Comparison of ENCODE assay signal across 8 cellular contexts in genomic region chr21:36965720-36966065, GRCh38. TPM values are rescaled to one million over a fixed set of nuclear protein-coding genes. Genes with fewer than 3 reads are reported as not detected.
DNase-seq lines count a peak whose midpoint lies in the region; ATAC-seq, FAIRE-seq and TF ChIP-seq lines count a peak whose summit lies in the region.

No MANE protein-coding gene starts in this region.

- peaks cover 8% of the 10 kb centered on the region for H3K27me3 Mint-ChIP-seq in dendritic cell treated with granulocyte-macrophage colony-stimulating factor and Interleukin-4, amounts not matched to agents 40 ng/mL and 50 ng/mL, for 4 days
- H3K27me3 Mint-ChIP-seq in naive B cell: no peaks in the 10 kb centered on the region

- no peaks in the 10 kb centered on the region for H3K36me3 ChIP-seq in BE2C
- 0 out of 2 replicates have a peak, but pooled peaks cover 2% of the 10 kb centered on the region for H3K36me3 ChIP-seq in Karpas-422 (ENCODE audit: insufficient read depth, low read length)

- FAIRE-seq in HTR-8/SVneo (lab: Jason Lieb, UNC): no peak

- H2AFZ ChIP-seq in Karpas-422 (ENCODE audit: low read length): no peak overlapping the region

- peak overlapping the region; percentile 67 for H3K4me3 ChIP-seq in BE2C (ENCODE audit: low read depth, low read length)
- H3K4me3 ChIP-seq in Karpas-422 (ENCODE audit: low read length): peak overlapping the region; percentile 94

- no peak for TF ChIP-seq CTCF in BE2C (IDR thresholded peaks at IDR 0.05; ENCODE audit: low read depth, low read length)

- H3K4me1 ChIP-seq in BE2C (peaks cover 5% of the 10 kb centered on the region), Karpas-422 (ENCODE audit: low read length) (peaks cover 24% of the 10 kb centered on the region)

- peak overlapping the region; percentile 86 for H3K4me2 ChIP-seq in Karpas-422 (ENCODE audit: low read depth, low read length, poor library complexity, severe bottlenecking)

- H3K9me3 Mint-ChIP-seq in dendritic cell treated with granulocyte-macrophage colony-stimulating factor and Interleukin-4, amounts not matched to agents 40 ng/mL and 50 ng/mL, for 4 days: no peaks in the 10 kb centered on the region
- H3K9me3 Mint-ChIP-seq in naive B cell: no peaks in the 10 kb centered on the region

- H3K4me1 Mint-ChIP-seq in dendritic cell treated with granulocyte-macrophage colony-stimulating factor and Interleukin-4, amounts not matched to agents 40 ng/mL and 50 ng/mL, for 4 days (ENCODE audit: low read depth): peaks cover 19% of the 10 kb centered on the region
- H3K4me1 Mint-ChIP-seq in naive B cell: peaks cover 7 to 20% (median 14%) of the 10 kb centered on the region in 3 donors

- peak overlapping the region; percentile 78 for H3K4me3 Mint-ChIP-seq in dendritic cell treated with granulocyte-macrophage colony-stimulating factor and Interleukin-4, amounts not matched to agents 40 ng/mL and 50 ng/mL, for 4 days
- peak overlapping the region; percentile 76 to 94 (median 86) for H3K4me3 Mint-ChIP-seq in naive B cell

- no peaks in the 10 kb centered on the region for H3K27me3 ChIP-seq in BE2C
- H3K27me3 ChIP-seq in Karpas-422 (ENCODE audit: low read length): no peaks in the 10 kb centered on the region

- no peaks in the 10 kb centered on the region for H4K20me1 ChIP-seq in Karpas-422 (ENCODE audit: insufficient read depth, low read depth, low read length)

- H3K9me3 ChIP-seq in BE2C (peaks cover 3% of the 10 kb centered on the region; the same call in 1 of the 2 replicates), Karpas-422 (ENCODE audit: low read length) (no peaks in the 10 kb centered on the region)

- peaks cover 5% of the 10 kb centered on the region for H3K36me3 Mint-ChIP-seq in dendritic cell treated with granulocyte-macrophage colony-stimulating factor and Interleukin-4, amounts not matched to agents 40 ng/mL and 50 ng/mL, for 4 days (ENCODE audit: low read depth)
- peaks cover 3 to 5% of the 10 kb centered on the region in 2 donors for H3K36me3 Mint-ChIP-seq in naive B cell

- H3K79me2 ChIP-seq in Karpas-422 (ENCODE audit: low read length): peaks cover 19% of the 10 kb centered on the region

- H3K9ac ChIP-seq in Karpas-422 (ENCODE audit: low read length): peak overlapping the region; percentile 96

- intact Hi-C loops in dendritic cell treated with granulocyte-macrophage colony-stimulating factor and Interleukin-4, amounts not matched to agents 40 ng/mL and 50 ng/mL, for 4 days (cut with micrococcal nuclease): no loop called here

- peak overlapping the region; percentile 79 for H3K27ac Mint-ChIP-seq in dendritic cell treated with granulocyte-macrophage colony-stimulating factor and Interleukin-4, amounts not matched to agents 40 ng/mL and 50 ng/mL, for 4 days
- peak overlapping the region in 5 of 6 donors; percentile 73 to 90 (median 86) for H3K27ac Mint-ChIP-seq in naive B cell

- H3K27ac ChIP-seq in Karpas-422 (ENCODE audit: low read length): peak overlapping the region; percentile 70

- ATAC-seq in naive B cell (ENCODE audit: low read depth in 2 of 2) (no peak), HG03521 (IDR thresholded peaks at IDR 0.05; ENCODE audit: unreplicated experiment) (no peak), HG02840 (IDR thresholded peaks at IDR 0.05; ENCODE audit: low FRiP score, unreplicated experiment) (no peak)

- no peaks in the 10 kb centered on the region for H3K9me2 ChIP-seq in Karpas-422 (replicated peaks; ENCODE audit: insufficient read depth, low read length)

- DNase-seq in BE2C (no peak), Karpas-422 (no peak), naive B cell (no peak), GM19238 (ENCODE audit: insufficient read length, low spot score) (no peak), HTR-8/SVneo (ENCODE audit: insufficient read length, low spot score) (no peak)

RNA-seq across cellular contexts. Expression of gene HLCS, which starts 0.8 kb away (rescaled TPM):
- 8.8 TPM for polyA plus RNA-seq in BE2C (2012; ENCODE audit: insufficient read depth, insufficient read length, low read depth)
- total RNA-seq in Karpas-422 (2014; rRNA removed; shearing (Covaris generic); ENCODE audit: low replicate concordance): 36.2 and 55.9 TPM in 2 replicates
- polyA plus RNA-seq in naive B cell (ENCODE audit: low read depth in 6 of 6): 1 to 10 TPM; 5.5 to 8.4 (median 7.3) TPM

RNA-seq across cellular contexts. Expression of gene RIPPLY3, which starts 40.8 kb away (rescaled TPM):
- polyA plus RNA-seq in BE2C (2012; ENCODE audit: insufficient read depth, insufficient read length, low read depth): not detected
- total RNA-seq in Karpas-422 (2014; rRNA removed; shearing (Covaris generic); ENCODE audit: low replicate concordance): not detected in 2 replicates
- polyA plus RNA-seq in naive B cell (ENCODE audit: low read depth in 6 of 6): not detected
